33 cellular contexts compared by ENCODE assay signal in genomic region chr1:228114827-228115226, GRCh38.
"Had no signal": no experiment of that assay in that cellular context is flagged by ENCODE, and none has a peak within 500 bp of the region (broad histone marks: within the 10 kb centered on the region; RNA-seq: fewer than 3 reads in every experiment).

No MANE protein-coding gene starts in this region.

- ATAC-seq: activated CD8-positive, alpha-beta T cell treated with anti-CD3 and anti-CD28 coated beads for 36 hours; activated naive CD4-positive, alpha-beta T cell treated with anti-CD3 and anti-CD28 coated beads, Interleukin-2, amount 50 U/mL, for 72 hours; activated T-cell treated with anti-CD3 and anti-CD28 coated beads, Interleukin-2, amount 50 U/mL, for 4 hours; activated T-cell treated with anti-CD3 and anti-CD28 coated beads, Interleukin-2, amount 50 U/mL, for 72 hours; activated T-helper 17 cell treated with anti-CD3 and anti-CD28 coated beads, Interleukin-2, amount 50 U/mL, for 72 hours; WTC11 had no signal

- FAIRE-seq: bronchial epithelial cell had no signal

- H3K27me3 ChIP-seq: ascending aorta, cardiac muscle cell had no signal

- H3K9me3 ChIP-seq: ascending aorta had no signal

- H3K36me3 ChIP-seq: ascending aorta, cardiac muscle cell, WERI-Rb-1 had no signal

- H3K27ac ChIP-seq: ascending aorta, cardiac muscle cell, WERI-Rb-1 had no signal

- DNase-seq: activated CD4-positive, alpha-beta memory T cell treated with anti-CD3 and anti-CD28 coated beads for 36 hours; activated CD4-positive, alpha-beta T cell treated with anti-CD3 and anti-CD28 coated beads for 4 hours; activated CD4-positive, alpha-beta T cell treated with anti-CD3 and anti-CD28 coated beads, Interleukin-2, amount 10 ng/mL, durations not matched to agents 24 days and 14 days; activated CD4-positive, alpha-beta T cell treated with anti-CD3 and anti-CD28 coated beads, Interleukin-2, amount 50 U/mL, for 1 hour; activated CD4-positive, alpha-beta T cell treated with anti-CD3 and anti-CD28 coated beads, Interleukin-2, amount 50 U/mL, for 4 hours; activated CD4-positive, CD25-positive, alpha-beta regulatory T cell; activated CD4-positive, CD25-positive, alpha-beta regulatory T cell treated with anti-CD3 and anti-CD28 coated beads, Interleukin-2, amount 50 U/mL, for 72 hours; activated CD8-positive, alpha-beta memory T cell treated with anti-CD3 and anti-CD28 coated beads, Interleukin-2, amount 50 U/mL, for 4 hours; activated CD8-positive, alpha-beta T cell treated with anti-CD3 and anti-CD28 coated beads for 36 hours; activated effector memory CD4-positive, alpha-beta T cell treated with anti-CD3 and anti-CD28 coated beads, Interleukin-2, amount 50 U/mL, for 16 hours; activated gamma-delta T cell treated with Interleukin-2 at 50 U/mL for 16 hours; activated naive CD4-positive, alpha-beta T cell; activated naive CD4-positive, alpha-beta T cell treated with anti-CD3 and anti-CD28 coated beads for 36 hours; activated naive CD4-positive, alpha-beta T cell treated with anti-CD3 and anti-CD28 coated beads, Interleukin-2, amount 50 U/mL, for 16 hours; activated naive CD8-positive, alpha-beta T cell treated with anti-CD3 and anti-CD28 coated beads for 36 hours; activated T-cell treated with anti-CD3 and anti-CD28 coated beads for 4 hours; activated T-cell treated with anti-CD3 and anti-CD28 coated beads, Interleukin-2, amount 50 U/mL, for 1 hour; activated T-cell treated with anti-CD3 and anti-CD28 coated beads, Interleukin-2, amount 50 U/mL, for 4 hours; activated T-cell treated with anti-CD3 and anti-CD28 coated beads, Interleukin-2, amount 50 U/mL, for 72 hours; amygdala; anterior cingulate cortex; caudate nucleus; cerebellar nuclear complex; T-helper 1 cell; T-helper 2 cell; T-helper 9 cell; WERI-Rb-1 had no signal

- H3K4me3 ChIP-seq: ascending aorta, cardiac muscle cell had no signal
